Comparison of ENCODE assay signal across 26 cellular contexts in the genomic region with DNA sequence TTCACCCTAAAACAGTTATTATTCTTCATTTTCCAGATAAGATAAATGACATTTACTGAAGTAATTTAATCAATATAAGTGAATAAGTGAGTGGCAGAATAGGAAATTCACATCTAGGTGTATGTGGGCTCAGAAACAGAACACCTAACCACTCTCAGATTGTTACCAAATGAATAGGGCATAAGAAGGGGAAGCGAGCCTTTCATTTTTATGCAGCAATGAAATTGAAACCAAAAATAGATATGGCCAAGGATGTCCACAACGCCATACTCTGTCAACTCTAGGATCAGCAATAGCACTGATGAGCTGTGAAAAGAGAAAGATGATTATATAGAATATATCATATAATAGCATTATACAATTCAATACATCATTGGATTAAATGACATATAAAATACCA.
A peak's percentile ranks its signal among the peaks of the same experiment; 100 is the strongest.
DNase-seq lines count a peak whose midpoint lies in the region; ATAC-seq, FAIRE-seq and TF ChIP-seq lines count a peak whose summit lies in the region.
"Had no signal": no experiment of that assay in that cellular context is flagged by ENCODE, and none has a peak within 500 bp of the region (broad histone marks: within the 10 kb centered on the region; RNA-seq: fewer than 3 reads in every experiment).

No MANE protein-coding gene starts in this region.

- RAD21 ChIA-PET in GM12878 (lab: Charles Lee; ENCODE audit: unreplicated experiment) = no interaction called here

- TF ChIP-seq CTCF in GM12878 (IDR thresholded peaks at IDR 0.05 in 2 of 3, conservative IDR thresholded peaks at IDR 0.05 in 1 of 3; ENCODE audit: control insufficient read depth in 2 of 3, extremely low read depth in 1 of 3, insufficient read depth in 1 of 3, low read depth in 3 of 3, low read length in 3 of 3) (no peak), progenitor cell of endocrine pancreas (IDR thresholded peaks at IDR 0.05; ENCODE audit: unreplicated experiment) (no peak)

- FAIRE-seq in GM12878 (lab: Jason Lieb, UNC) = no peak
- FAIRE-seq: H54, islet of Langerhans had no signal

- no peak overlapping the region for H3K27ac ChIP-seq in GM12878 (ENCODE audit: control insufficient read depth, insufficient read depth)
- H3K27ac ChIP-seq: BLaER1 treated with 17β-estradiol and CSF1 and Interleukin-3, amounts not matched to agents 10 nM and 100 nM; prostate gland; sigmoid colon; testis; uterus had no signal

- POLR2A ChIA-PET in GM12878 (lab: Charles Lee) = no interaction called here

- peak in 1 of 2 experiments; percentile 57; a peak in 1 of 4 replicates for TF ChIP-seq EP300 in GM12878 (IDR thresholded peaks at IDR 0.05; ENCODE audit: borderline replicate concordance in 1 of 2, control insufficient read depth in 1 of 2, low read depth in 2 of 2, low read length in 2 of 2)

- no peak overlapping the region for H3K27ac Mint-ChIP-seq in progenitor cell of endocrine pancreas
- H3K27ac Mint-ChIP-seq: brain had no signal

- H3K9me3 ChIP-seq in GM12878 (replicated peaks; ENCODE audit: control insufficient read depth, insufficient read depth, low read length) = no peaks in the 10 kb centered on the region
- H3K9me3 ChIP-seq: prostate gland, testis, uterus had no signal

- no peak overlapping the region for H3K4me3 Mint-ChIP-seq in progenitor cell of endocrine pancreas (ENCODE audit: low read depth)
- H3K4me3 Mint-ChIP-seq: brain had no signal

- peak; percentile 91 for ATAC-seq in GM18867 (IDR thresholded peaks at IDR 0.05; ENCODE audit: unreplicated experiment)
- peak; percentile 96 for ATAC-seq in GM21786 (IDR thresholded peaks at IDR 0.05; ENCODE audit: unreplicated experiment)
- ATAC-seq in HG03378 (IDR thresholded peaks at IDR 0.05; ENCODE audit: unreplicated experiment) = peak; percentile 60
- peak; percentile 95 for ATAC-seq in GM12878
- ATAC-seq in GM19452 (IDR thresholded peaks at IDR 0.05; ENCODE audit: unreplicated experiment) = no peak
- ATAC-seq: left ventricle myocardium superior; stimulated activated naive CD8-positive, alpha-beta T cell treated with anti-CD3 and anti-CD28 coated beads, Interleukin-15, Interleukin-2, amounts not matched to agents 100 U/mL and 50 U/mL, for 24 hours had no signal

- no peak overlapping the region for H3K4me2 ChIP-seq in GM12878 (ENCODE audit: control insufficient read depth, insufficient read depth)
- H3K4me2 ChIP-seq: BLaER1 treated with 17β-estradiol and CSF1 and Interleukin-3, amounts not matched to agents 10 nM and 100 nM had no signal

- in situ Hi-C loops in GM12878 (cut with MboI) = no loop called here

- H3K4me1 Mint-ChIP-seq in progenitor cell of endocrine pancreas (ENCODE audit: low read depth) = no peaks in the 10 kb centered on the region
- H3K4me1 Mint-ChIP-seq: brain had no signal

- H3K9ac ChIP-seq in GM12878 (ENCODE audit: control insufficient read depth, insufficient read depth, low read length) = no peak overlapping the region
- H3K9ac ChIP-seq: BLaER1 treated with 17β-estradiol and CSF1 and Interleukin-3, amounts not matched to agents 10 nM and 100 nM had no signal

- 3% methylated on average over 2 of the region's 2 CpGs for WGBS in GM12878 (ENCODE audit: insufficient coverage, insufficient replicate concordance, low lambda C conversion rate, missing lambda C conversion rate)

- intact Hi-C loops in GM12878 (cut with micrococcal nuclease; ENCODE audit: unreplicated experiment) = no loop called here

- no peak overlapping the region for H2AFZ ChIP-seq in GM12878 (ENCODE audit: control insufficient read depth, low read depth, low read length)

- H3K4me1 ChIP-seq in GM12878 (ENCODE audit: control insufficient read depth, insufficient read depth, low read length) = no peaks in the 10 kb centered on the region
- H3K4me1 ChIP-seq: BLaER1 treated with 17β-estradiol and CSF1 and Interleukin-3, amounts not matched to agents 10 nM and 100 nM; prostate gland; sigmoid colon; testis; uterus had no signal

- no peaks in the 10 kb centered on the region for H3K27me3 Mint-ChIP-seq in progenitor cell of endocrine pancreas

- no peaks in the 10 kb centered on the region for H3K36me3 ChIP-seq in GM12878 (ENCODE audit: control insufficient read depth in 2 of 2, insufficient read depth in 2 of 2, low read length in 1 of 2)
- H3K36me3 ChIP-seq: BLaER1 treated with 17β-estradiol and CSF1 and Interleukin-3, amounts not matched to agents 10 nM and 100 nM; prostate gland; sigmoid colon; uterus had no signal

- H3K9me3 Mint-ChIP-seq in progenitor cell of endocrine pancreas (ENCODE audit: low read depth) = peaks cover 40% of the 10 kb centered on the region

- no peaks in the 10 kb centered on the region for H3K36me3 Mint-ChIP-seq in progenitor cell of endocrine pancreas (ENCODE audit: insufficient read depth)
- H3K36me3 Mint-ChIP-seq: brain had no signal

- DNase-seq in GM12878 (ENCODE audit: low read depth, low spot score) (peak; percentile 2), HuH-7 (ENCODE audit: low spot score) (no peak), T-helper 1 cell (no peak), progenitor cell of endocrine pancreas (ENCODE audit: low spot score, unreplicated experiment) (no peak)
- DNase-seq: activated CD4-positive, CD25-positive, alpha-beta regulatory T cell; activated naive CD4-positive, alpha-beta T cell treated with Interleukin-2 at 50 U/mL for 16 hours; DND-41; left ventricle myocardium superior; NCI-H1105; NCI-H2029; NCI-H2227 treated with DMSO at 0.1 percent for 48 hours; NCI-H526 treated with DMSO at 0.1 percent for 48 hours; sigmoid colon; stimulated activated naive CD8-positive, alpha-beta T cell treated with anti-CD3 and anti-CD28 coated beads, Interleukin-15, Interleukin-2, amounts not matched to agents 100 U/mL and 50 U/mL, for 24 hours; SW 1271; testis; uterus had no signal

- no TSS peak for BruUV-seq in GM12878 (replicated peaks; lab: Mats Ljungman, UMichigan)

- no peak overlapping the region for H3K4me3 ChIP-seq in GM12878
- H3K4me3 ChIP-seq: BLaER1 treated with 17β-estradiol and CSF1 and Interleukin-3, amounts not matched to agents 10 nM and 100 nM; prostate gland; sigmoid colon; testis; uterus had no signal

- H4K20me1 ChIP-seq in GM12878 (ENCODE audit: control insufficient read depth, insufficient read depth) = no peaks in the 10 kb centered on the region
- H4K20me1 ChIP-seq: BLaER1 treated with 17β-estradiol and CSF1 and Interleukin-3, amounts not matched to agents 10 nM and 100 nM had no signal

- TF ChIP-seq RAD21 in GM12878 (IDR thresholded peaks at IDR 0.05; ENCODE audit: insufficient read depth, low read depth, low read length) = no peak

- no peak for TF ChIP-seq POLR2A in GM12878 (IDR thresholded peaks at IDR 0.05; ENCODE audit: low read depth, low read length)

- CTCF ChIA-PET in GM12878 (lab: Yijun Ruan, JAX) = no interaction called here

- SMC1A ChIA-PET in GM12878 (lab: Charles Lee; ENCODE audit: uncharacterized antibody, unreplicated experiment) = interaction anchor here (1.2 kb wide), 1 partner anchor 24 kb away, joined by 3 read pairs; no protein-coding TSS in a partner anchor

- no peaks in the 10 kb centered on the region for H3K79me2 ChIP-seq in GM12878 (ENCODE audit: control insufficient read depth, insufficient read depth, low read length)

- no peaks in the 10 kb centered on the region for H3K27me3 ChIP-seq in GM12878 (replicated peaks in 1 of 2; ENCODE audit: control insufficient read depth in 2 of 2, insufficient read depth in 2 of 2, low read length in 1 of 2)
- H3K27me3 ChIP-seq: BLaER1 treated with 17β-estradiol and CSF1 and Interleukin-3, amounts not matched to agents 10 nM and 100 nM; sigmoid colon; testis; uterus had no signal

TF ChIP-seq in GM12878, 131 proteins besides CTCF, POLR2A, EP300 and RAD21 (continues in another document):
- TF ChIP-seq TAF1 (IDR thresholded peaks at IDR 0.05; ENCODE audit: borderline replicate concordance, low read depth, low read length) (no peak), HDGF (IDR thresholded peaks at IDR 0.05) (no peak), PML (IDR thresholded peaks at IDR 0.05; ENCODE audit: low read length) (no peak), DPF2 (IDR thresholded peaks at IDR 0.05) (0 out of 2 replicates have a peak, but pooled peaks have one; percentile 28), MEF2B (IDR thresholded peaks at IDR 0.05; ENCODE audit: partially characterized antibody, poor library complexity, severe bottlenecking) (peak; percentile 20), ZNF592 (IDR thresholded peaks at IDR 0.05) (no peak), CBFB (IDR thresholded peaks at IDR 0.05; ENCODE audit: low read depth) (no peak), IKZF2 (IDR thresholded peaks at IDR 0.05) (peak in 1 of 2 experiments; percentile 25; a peak in 1 of 4 replicates), SPI1 (IDR thresholded peaks at IDR 0.05; ENCODE audit: borderline replicate concordance, insufficient read depth, low read depth, low read length) (peak; percentile 63; the same call in 1 of the 2 replicates), TCF7 (IDR thresholded peaks at IDR 0.05; ENCODE audit: borderline replicate concordance) (no peak), MTA2 (IDR thresholded peaks at IDR 0.05; ENCODE audit: low read depth) (peak; percentile 46; the same call in 1 of the 2 replicates)
